In genomic region chr1:45521413-45522323, GRCh38 we compare ENCODE assay signal across 8 cellular contexts. TPM values are rescaled to one million over a fixed set of nuclear protein-coding genes. Genes with fewer than 3 reads are reported as not detected.
DNase-seq lines count a peak whose midpoint lies in the region; ATAC-seq and TF ChIP-seq lines count a peak whose summit lies in the region.

PRDX1 (minus strand) TSS chr1:45521884; CDS start chr1:45519043, 2,841 bp downstream.

- peak within 1 kb of the TSS; percentile 97 for H3K4me3 ChIP-seq in HFF-Myc (replicated peaks; ENCODE audit: low read depth, low read length)
- H3K4me3 ChIP-seq in SK-N-SH (ENCODE audit: low read depth in 2 of 2, low read length in 1 of 2), result peak within 1 kb of the TSS; percentile 75 to 91
- H3K4me3 ChIP-seq in testis, result peak within 1 kb of the TSS; percentile 97

- TF ChIP-seq CTCF in HFF-Myc (IDR thresholded peaks at IDR 0.05; ENCODE audit: low read depth, low read length, missing control alignments) (no peak), SK-N-SH (IDR thresholded peaks at IDR 0.05) (peak; percentile 25; the same call in 1 of the 2 replicates), omental fat pad (IDR thresholded peaks at IDR 0.05) (no peak), testis (IDR thresholded peaks at IDR 0.05) (no peak)

- ATAC-seq in omental fat pad (ENCODE audit: low FRiP score), result peak; percentile 97

- H3K4me3 Mint-ChIP-seq in activated naive CD4-positive, alpha-beta T cell treated with anti-CD3 and anti-CD28 coated beads, Interleukin-2, amount 50 U/mL, for 24 hours, result peak within 1 kb of the TSS; percentile 97

- peaks cover 8% of the 10 kb centered on the region for H3F3A ChIP-seq in SK-N-SH (replicated peaks; ENCODE audit: insufficient read depth)

- WGBS in SK-N-SH (ENCODE audit: low lambda C conversion rate), result under 1% methylated on average over 25 of the region's 72 CpGs
- WGBS in testis, 2 donors, result 0% methylated on average over 47 to 64 of the region's 72 CpGs

- peaks cover 50% of the 10 kb centered on the region for H3K79me2 ChIP-seq in SK-N-SH (ENCODE audit: insufficient read depth)

- H3K27me3 ChIP-seq in SK-N-SH (ENCODE audit: insufficient read depth) (no peaks in the 10 kb centered on the region), testis (no peaks in the 10 kb centered on the region)

- TF ChIP-seq EP300 in SK-N-SH (IDR thresholded peaks at IDR 0.05; ENCODE audit: borderline replicate concordance in 1 of 2, low read depth in 1 of 2, low read length in 1 of 2), result peak in 1 of 2 experiments; percentile 70; a peak in 2 of 4 replicates

- H3K4me2 ChIP-seq in SK-N-SH, result peak within 1 kb of the TSS; percentile 90

- H3K36me3 ChIP-seq in SK-N-SH (replicated peaks in 1 of 2; ENCODE audit: control insufficient read depth in 1 of 2, insufficient read depth in 2 of 2, low read length in 1 of 2) (peaks cover 6 to 22% of the 10 kb centered on the region in 2 experiments), testis (ENCODE audit: low read depth, missing control alignments) (no peaks in the 10 kb centered on the region)

- peak within 1 kb of the TSS; percentile 76 for H2AFZ ChIP-seq in SK-N-SH (ENCODE audit: low read depth)

- H3K4me1 ChIP-seq in SK-N-SH (ENCODE audit: control insufficient read depth in 1 of 2, insufficient read depth in 2 of 2, low read depth in 1 of 2, low read length in 1 of 2) (peaks cover 6 to 15% of the 10 kb centered on the region in 2 experiments; a peak in 3 of 4 replicates), testis (peaks cover 12% of the 10 kb centered on the region)

- H3K27me3 Mint-ChIP-seq in activated naive CD4-positive, alpha-beta T cell treated with anti-CD3 and anti-CD28 coated beads, Interleukin-2, amount 50 U/mL, for 24 hours, result no peaks in the 10 kb centered on the region

- H3K9me3 ChIP-seq in SK-N-SH, result no peaks in the 10 kb centered on the region
- no peaks in the 10 kb centered on the region for H3K9me3 ChIP-seq in testis

- no peaks in the 10 kb centered on the region for H3K9me3 Mint-ChIP-seq in activated naive CD4-positive, alpha-beta T cell treated with anti-CD3 and anti-CD28 coated beads, Interleukin-2, amount 50 U/mL, for 24 hours

- no peak for TF ChIP-seq RAD21 in SK-N-SH (IDR thresholded peaks at IDR 0.05; ENCODE audit: low read length)

- POLR2A ChIA-PET in SK-N-SH (lab: Yijun Ruan, JAX), result interaction anchor here (0.6 to 2.9 kb wide), 27 partner anchors 9 to 510 kb away, joined by 3 to 47 read pairs (median 7); partner anchors contain the start of genes AKR1A1, CCDC163, HECTD3 and MAST2

- peak within 1 kb of the TSS; percentile 92 for H3K27ac ChIP-seq in SK-N-SH (ENCODE audit: low read depth in 2 of 2, low read length in 1 of 2)
- H3K27ac ChIP-seq in testis, result peak within 1 kb of the TSS; percentile 94 to 97

- H3K4me1 Mint-ChIP-seq in activated naive CD4-positive, alpha-beta T cell treated with anti-CD3 and anti-CD28 coated beads, Interleukin-2, amount 50 U/mL, for 24 hours, result peaks cover 37% of the 10 kb centered on the region

- DNase-seq in GM04503 (ENCODE audit: low read depth), result peak; percentile 75
- peak; percentile 87 for DNase-seq in HFF-Myc (ENCODE audit: extremely low read depth, low read depth)
- peak; percentile 99 for DNase-seq in NAMALWA (ENCODE audit: low spot score)
- DNase-seq in SK-N-SH, result peak; percentile 97
- DNase-seq in glomerular endothelial cell (ENCODE audit: extremely low read depth, low read depth, low spot score), result peak; percentile 71
- peak; percentile 99 for DNase-seq in omental fat pad (ENCODE audit: low spot score)
- DNase-seq in testis, result peak; percentile 97

- no peaks in the 10 kb centered on the region for H3K9me2 ChIP-seq in SK-N-SH

- peak within 1 kb of the TSS; percentile 95 for H3K9ac ChIP-seq in SK-N-SH

- H3K36me3 Mint-ChIP-seq in activated naive CD4-positive, alpha-beta T cell treated with anti-CD3 and anti-CD28 coated beads, Interleukin-2, amount 50 U/mL, for 24 hours, result peaks cover 2% of the 10 kb centered on the region

- TF ChIP-seq POLR2A in testis (IDR thresholded peaks at IDR 0.05), result peak; percentile 90

- peak within 1 kb of the TSS; percentile 95 for H3K27ac Mint-ChIP-seq in activated naive CD4-positive, alpha-beta T cell treated with anti-CD3 and anti-CD28 coated beads, Interleukin-2, amount 50 U/mL, for 24 hours

- CTCF ChIA-PET in SK-N-SH (lab: Yijun Ruan, JAX), result interaction anchor here (0.9 to 2.3 kb wide), 12 partner anchors 9 to 218 kb away, joined by 3 to 13 read pairs (median 4); partner anchors contain the start of gene AKR1A1

- H4K20me1 ChIP-seq in SK-N-SH (ENCODE audit: insufficient read depth), result peaks cover 28% of the 10 kb centered on the region

- intact Hi-C loops in testis (cut with DNase I; ENCODE audit: low total_unique reads), result no loop called here

TF ChIP-seq in SK-N-SH, 30 proteins besides CTCF, POLR2A, EP300 and RAD21 (continues in another document):
- TF ChIP-seq SMC3 (IDR thresholded peaks at IDR 0.05; ENCODE audit: low read depth, low read length), result no peak
- TF ChIP-seq SIN3A (IDR thresholded peaks at IDR 0.05; ENCODE audit: borderline replicate concordance, low read depth, low read length), result peak; percentile 100
- TF ChIP-seq POLR2AphosphoS5 (IDR thresholded peaks at IDR 0.05; ENCODE audit: low read depth, low read length), result peak; percentile 100
- TF ChIP-seq FOSL2 (IDR thresholded peaks at IDR 0.05; ENCODE audit: borderline replicate concordance, low read depth), result peak; percentile 30; the same call in 1 of the 2 replicates
- TF ChIP-seq YY1 (IDR thresholded peaks at IDR 0.05; ENCODE audit: low read depth), result peak; percentile 61
- TF ChIP-seq RFX5 (IDR thresholded peaks at IDR 0.05; ENCODE audit: low read length), result no peak
- TF ChIP-seq, protein P1, sequence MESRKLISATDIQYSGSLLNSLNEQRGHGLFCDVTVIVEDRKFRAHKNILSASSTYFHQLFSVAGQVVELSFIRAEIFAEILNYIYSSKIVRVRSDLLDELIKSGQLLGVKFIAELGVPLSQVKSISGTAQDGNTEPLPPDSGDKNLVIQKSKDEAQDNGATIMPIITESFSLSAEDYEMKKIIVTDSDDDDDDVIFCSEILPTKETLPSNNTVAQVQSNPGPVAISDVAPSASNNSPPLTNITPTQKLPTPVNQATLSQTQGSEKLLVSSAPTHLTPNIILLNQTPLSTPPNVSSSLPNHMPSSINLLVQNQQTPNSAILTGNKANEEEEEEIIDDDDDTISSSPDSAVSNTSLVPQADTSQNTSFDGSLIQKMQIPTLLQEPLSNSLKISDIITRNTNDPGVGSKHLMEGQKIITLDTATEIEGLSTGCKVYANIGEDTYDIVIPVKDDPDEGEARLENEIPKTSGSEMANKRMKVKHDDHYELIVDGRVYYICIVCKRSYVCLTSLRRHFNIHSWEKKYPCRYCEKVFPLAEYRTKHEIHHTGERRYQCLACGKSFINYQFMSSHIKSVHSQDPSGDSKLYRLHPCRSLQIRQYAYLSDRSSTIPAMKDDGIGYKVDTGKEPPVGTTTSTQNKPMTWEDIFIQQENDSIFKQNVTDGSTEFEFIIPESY (IDR thresholded peaks at IDR 0.05; ENCODE audit: borderline replicate concordance, low read depth), result peak; percentile 99
- no peak for TF ChIP-seq JUND (IDR thresholded peaks at IDR 0.05)
- TF ChIP-seq TEAD4 (IDR thresholded peaks at IDR 0.05; ENCODE audit: borderline replicate concordance, insufficient read depth), result no peak
- no peak for TF ChIP-seq FOXM1 (IDR thresholded peaks at IDR 0.05; ENCODE audit: low read depth)
- peak; percentile 80 for TF ChIP-seq RCOR1 (IDR thresholded peaks at IDR 0.05; ENCODE audit: low read length)
- TF ChIP-seq EZH2phosphoT487 (IDR thresholded peaks at IDR 0.05; ENCODE audit: borderline replicate concordance, low read depth), result no peak
- TF ChIP-seq GATA2 (CRISPR knock-in tag; IDR thresholded peaks at IDR 0.05), result no peak; the same call in 1 of the 2 replicates
- no peak for TF ChIP-seq USF2 (IDR thresholded peaks at IDR 0.05; ENCODE audit: borderline replicate concordance, low read depth, low read length)
- TF ChIP-seq TAF1 (IDR thresholded peaks at IDR 0.05; ENCODE audit: borderline replicate concordance, low read depth, low read length), result peak; percentile 100
- TF ChIP-seq GABPA (IDR thresholded peaks at IDR 0.05; ENCODE audit: low read depth), result no peak
- TF ChIP-seq FOXJ3 (CRISPR knock-in tag; IDR thresholded peaks at IDR 0.05), result no peak
- TF ChIP-seq NRF1 (IDR thresholded peaks at IDR 0.05; ENCODE audit: low read depth, low read length), result no peak
- TF ChIP-seq PBX3 (IDR thresholded peaks at IDR 0.05), result no peak; the same call in 1 of the 2 replicates
- TF ChIP-seq ELF1 (IDR thresholded peaks at IDR 0.05), result peak; percentile 19; the same call in 1 of the 2 replicates

RNA-seq across cellular contexts. Expression of gene PRDX1, which starts in this region (rescaled TPM):
- 467 and 551 TPM in 2 replicates for polyA plus RNA-seq in SK-N-SH (2012; rRNA removed)
- polyA plus RNA-seq in SK-N-SH (2012; cell fraction: cytosol; rRNA removed), result 594 and 715 TPM in 2 replicates
- 153 and 277 TPM in 2 replicates for polyA plus RNA-seq in SK-N-SH (2012; cell fraction: nucleus; rRNA removed)
- total RNA-seq in glomerular endothelial cell, result 556 and 885 TPM in 2 replicates
- total RNA-seq in omental fat pad, result 100 to 1,000 TPM; 194 to 363 (median 269) TPM
- 100 to 1,000 TPM; 180 to 185 TPM for total RNA-seq in testis
- 251 TPM for polyA plus RNA-seq in testis (ENCODE audit: insufficient read depth, low read depth, low replicate concordance)

Comparison
In these comparisons a context has a peak if more than half of its experiments do, and no peak if none do; other contexts are left out.
1. Peak in every context shown above with its lines: DNase-seq, ATAC-seq, H3K4me3 ChIP-seq and H3K27ac ChIP-seq.